Comparison of ENCODE assay signal across 17 cellular contexts in genomic region chr16:50674831-50675230, GRCh38. TPM values are rescaled to one million over a fixed set of nuclear protein-coding genes. Genes with fewer than 3 reads are reported as not detected.
"Had no signal": no experiment of that assay in that cellular context is flagged by ENCODE, and none has a peak within 500 bp of the region (broad histone marks: within the 10 kb centered on the region; RNA-seq: fewer than 3 reads in every experiment).

No MANE protein-coding gene starts in this region.

- DNase-seq: activated CD4-positive, alpha-beta T cell treated with anti-CD3 and anti-CD28 coated beads for 48 hours; activated CD8-positive, alpha-beta T cell treated with anti-CD3 and anti-CD28 coated beads for 36 hours; activated T-cell treated with anti-CD3 and anti-CD28 coated beads, Interleukin-2, amount 50 U/mL, for 48 hours; hippocampal formation; kidney; left ventricle myocardium inferior; mesenchymal stem cell; natural killer cell; stimulated activated CD4-positive, alpha-beta T cell treated with anti-CD3 and anti-CD28 coated beads, Interleukin-4, amount 100 ng/mL, for 24 hours; stimulated activated naive CD4-positive, alpha-beta T cell treated with Interleukin-2 at 50 U/mL for 16 hours; substantia nigra had no signal

- H3K27me3 ChIP-seq: cardiac muscle cell, tibial nerve, vagina had no signal

- H3K36me3 ChIP-seq: cardiac muscle cell, vagina had no signal

- H3K4me1 Mint-ChIP-seq: WTC11 had no signal

- H3K4me3 ChIP-seq: cardiac muscle cell, left ventricle myocardium inferior, tibial nerve, vagina had no signal

- H3K27me3 Mint-ChIP-seq: activated CD8-positive, alpha-beta T cell treated with anti-CD3 and anti-CD28 coated beads for 36 hours had no signal

- ATAC-seq: activated CD8-positive, alpha-beta T cell treated with anti-CD3 and anti-CD28 coated beads for 36 hours; natural killer cell; WTC11 had no signal

- H3K4me3 Mint-ChIP-seq: activated CD8-positive, alpha-beta T cell treated with anti-CD3 and anti-CD28 coated beads for 36 hours; natural killer cell; T-helper 1 cell treated with Interleukin-12 subunit alpha and Interleukin-12 subunit beta and Interleukin-4 antibody, amounts not matched to agents 30 μg/mL and 1 μg/mL, for 36 hours; WTC11 had no signal

- H3K4me1 ChIP-seq: left ventricle myocardium inferior, tibial nerve, vagina had no signal

- H3K27ac Mint-ChIP-seq: activated CD8-positive, alpha-beta T cell treated with anti-CD3 and anti-CD28 coated beads for 36 hours; natural killer cell; T-helper 1 cell treated with Interleukin-12 subunit alpha and Interleukin-12 subunit beta and Interleukin-4 antibody, amounts not matched to agents 30 μg/mL and 1 μg/mL, for 36 hours; WTC11 had no signal

- H3K27ac ChIP-seq: cardiac muscle cell, left ventricle myocardium inferior, tibial nerve, vagina had no signal

RNA-seq across cellular contexts. Expression of gene SNX20, which starts 6.3 kb away (rescaled TPM):
- total RNA-seq: astrocyte, cardiac muscle cell, WTC11 had no signal
- polyA plus RNA-seq: cardiac muscle cell had no signal

RNA-seq across cellular contexts. Expression of gene NOD2, which starts 18.6 kb away (rescaled TPM):
- total RNA-seq: astrocyte, cardiac muscle cell had no signal
